Comparison of ENCODE assay signal across 1 cellular context in the genomic region with DNA sequence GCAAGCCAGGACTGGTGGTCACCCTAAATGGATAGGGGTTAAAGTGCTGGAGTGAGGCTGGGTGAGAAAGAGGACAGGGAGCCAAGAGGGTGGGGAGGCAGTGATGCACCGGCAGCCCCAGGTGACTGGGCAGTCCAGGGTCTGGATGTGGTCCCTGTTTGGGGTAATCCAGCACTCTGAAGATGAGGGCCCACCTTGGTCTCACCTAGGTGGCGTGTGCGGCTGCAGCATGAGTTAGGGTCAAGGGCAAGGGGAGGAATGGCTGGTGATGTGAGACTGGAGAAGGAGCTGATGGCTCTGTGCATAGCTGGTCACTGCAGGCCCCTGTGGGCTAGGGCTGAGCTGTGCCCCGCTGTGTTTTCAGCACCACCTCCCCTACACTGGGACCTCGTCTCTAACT.
TF ChIP-seq lines count a peak whose summit lies in the region.

No MANE protein-coding gene starts in this region.

TF ChIP-seq in IMR-90, 13 proteins besides CTCF, POLR2A, EP300 and RAD21:
- TF ChIP-seq SMC3 (IDR thresholded peaks at IDR 0.05; ENCODE audit: low read depth, low read length): no peak
- no peak for TF ChIP-seq MAFK (IDR thresholded peaks at IDR 0.05; ENCODE audit: low read depth, low read length)
- TF ChIP-seq, protein P1, sequence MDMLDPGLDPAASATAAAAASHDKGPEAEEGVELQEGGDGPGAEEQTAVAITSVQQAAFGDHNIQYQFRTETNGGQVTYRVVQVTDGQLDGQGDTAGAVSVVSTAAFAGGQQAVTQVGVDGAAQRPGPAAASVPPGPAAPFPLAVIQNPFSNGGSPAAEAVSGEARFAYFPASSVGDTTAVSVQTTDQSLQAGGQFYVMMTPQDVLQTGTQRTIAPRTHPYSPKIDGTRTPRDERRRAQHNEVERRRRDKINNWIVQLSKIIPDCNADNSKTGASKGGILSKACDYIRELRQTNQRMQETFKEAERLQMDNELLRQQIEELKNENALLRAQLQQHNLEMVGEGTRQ (IDR thresholded peaks at IDR 0.05; ENCODE audit: low read depth, low read length): no peak
- TF ChIP-seq RCOR1 (IDR thresholded peaks at IDR 0.05; ENCODE audit: insufficient replicate concordance, low read length): no peak
- no peak for TF ChIP-seq CHD1 (IDR thresholded peaks at IDR 0.05; ENCODE audit: low read depth, low read length)
- TF ChIP-seq NFE2L2 (IDR thresholded peaks at IDR 0.05; ENCODE audit: low read depth, low read length): no peak
- no peak for TF ChIP-seq MAZ (IDR thresholded peaks at IDR 0.05; ENCODE audit: borderline replicate concordance, low read depth, low read length)
- TF ChIP-seq, protein P2, sequence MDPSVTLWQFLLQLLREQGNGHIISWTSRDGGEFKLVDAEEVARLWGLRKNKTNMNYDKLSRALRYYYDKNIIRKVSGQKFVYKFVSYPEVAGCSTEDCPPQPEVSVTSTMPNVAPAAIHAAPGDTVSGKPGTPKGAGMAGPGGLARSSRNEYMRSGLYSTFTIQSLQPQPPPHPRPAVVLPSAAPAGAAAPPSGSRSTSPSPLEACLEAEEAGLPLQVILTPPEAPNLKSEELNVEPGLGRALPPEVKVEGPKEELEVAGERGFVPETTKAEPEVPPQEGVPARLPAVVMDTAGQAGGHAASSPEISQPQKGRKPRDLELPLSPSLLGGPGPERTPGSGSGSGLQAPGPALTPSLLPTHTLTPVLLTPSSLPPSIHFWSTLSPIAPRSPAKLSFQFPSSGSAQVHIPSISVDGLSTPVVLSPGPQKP (IDR thresholded peaks at IDR 0.05; ENCODE audit: borderline replicate concordance, low read depth, low read length): no peak
- no peak for TF ChIP-seq RFX5 (IDR thresholded peaks at IDR 0.05; ENCODE audit: low read depth, low read length)
- TF ChIP-seq CEBPB (IDR thresholded peaks at IDR 0.05; ENCODE audit: low read depth, low read length): no peak
- TF ChIP-seq FOS (IDR thresholded peaks at IDR 0.05; ENCODE audit: low read depth, low read length): no peak
- no peak for TF ChIP-seq MXI1 (IDR thresholded peaks at IDR 0.05; ENCODE audit: borderline replicate concordance, low read depth, low read length)
- TF ChIP-seq BHLHE40 (IDR thresholded peaks at IDR 0.05; ENCODE audit: low read depth, low read length): no peak
